11 cellular contexts compared by ENCODE assay signal in the genomic region with DNA sequence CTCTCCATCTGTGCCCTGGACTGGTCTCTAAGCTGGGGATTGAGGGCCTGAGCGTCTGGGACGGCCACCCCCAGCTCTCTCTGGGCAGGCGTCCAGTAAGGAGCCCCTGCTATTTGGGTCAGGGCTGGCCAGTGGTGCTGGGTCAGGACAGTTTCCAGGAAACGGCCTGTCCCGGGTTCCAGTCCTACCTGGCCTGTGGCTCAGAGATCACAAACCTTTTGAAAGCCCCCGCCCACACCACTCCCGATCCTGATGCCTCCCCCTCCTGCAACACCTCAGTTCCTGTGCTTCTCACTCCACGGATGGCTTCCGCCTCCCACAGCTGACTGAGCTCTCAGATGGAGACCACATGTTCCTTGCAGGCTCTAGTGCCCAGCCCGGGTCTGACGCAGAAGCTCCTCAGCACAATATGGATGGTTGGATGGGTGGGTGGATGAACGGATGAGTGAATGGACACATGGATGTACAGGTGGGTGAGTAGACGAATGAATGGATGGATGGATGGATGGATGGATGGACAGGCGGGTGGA.
DNase-seq lines count a peak whose midpoint lies in the region; ATAC-seq and TF ChIP-seq lines count a peak whose summit lies in the region.
"Had no signal": no experiment of that assay in that cellular context is flagged by ENCODE, and none has a peak within 500 bp of the region (broad histone marks: within the 10 kb centered on the region; RNA-seq: fewer than 3 reads in every experiment).

No MANE protein-coding gene starts in this region.

- no peak overlapping the region for H3K4me3 Mint-ChIP-seq in effector memory CD8-positive, alpha-beta T cell
- H3K4me3 Mint-ChIP-seq in natural killer cell treated with Interleukin-12 subunit alpha and Interleukin-12 subunit beta and Interleukin-15 and Interleukin-18, amount 100 ng/mL, for 72 hours: no peak overlapping the region

- in situ Hi-C loops in GM13976 (cut with MboI; ENCODE audit: low sequenced_read_pairs, unreplicated experiment): no loop called here

- no peak overlapping the region for H3K4me3 ChIP-seq in cardiac muscle cell
- no peak overlapping the region for H3K4me3 ChIP-seq in upper lobe of right lung

- TF ChIP-seq CTCF in cardiac muscle cell (IDR thresholded peaks at IDR 0.05; ENCODE audit: low read depth, low read length): no peak
- TF ChIP-seq CTCF in upper lobe of right lung (IDR thresholded peaks at IDR 0.05): no peak
- TF ChIP-seq CTCF in GM13976 (IDR thresholded peaks at IDR 0.05; ENCODE audit: borderline replicate concordance, control extremely low read depth, extremely low read depth, insufficient read depth, missing control alignments): no peak

- H3K27ac ChIP-seq in cardiac muscle cell (peak overlapping the region; percentile 77), upper lobe of right lung (peak overlapping the region; percentile 81)

- no peaks in the 10 kb centered on the region for H3K27me3 Mint-ChIP-seq in effector memory CD8-positive, alpha-beta T cell
- no peaks in the 10 kb centered on the region for H3K27me3 Mint-ChIP-seq in natural killer cell treated with Interleukin-12 subunit alpha and Interleukin-12 subunit beta and Interleukin-15 and Interleukin-18, amount 100 ng/mL, for 72 hours

- H3K9me3 Mint-ChIP-seq in effector memory CD8-positive, alpha-beta T cell: peaks cover 0 to 8% of the 10 kb centered on the region in 2 donors
- peaks cover 11% of the 10 kb centered on the region for H3K9me3 Mint-ChIP-seq in natural killer cell treated with Interleukin-12 subunit alpha and Interleukin-12 subunit beta and Interleukin-15 and Interleukin-18, amount 100 ng/mL, for 72 hours

- H3K9me3 ChIP-seq in cardiac muscle cell (ENCODE audit: low read depth) (no peaks in the 10 kb centered on the region), upper lobe of right lung (no peaks in the 10 kb centered on the region)

- H3K27me3 ChIP-seq in cardiac muscle cell: no peaks in the 10 kb centered on the region
- no peaks in the 10 kb centered on the region for H3K27me3 ChIP-seq in upper lobe of right lung

- peaks cover 22 to 40% of the 10 kb centered on the region in 2 donors for H3K4me1 Mint-ChIP-seq in effector memory CD8-positive, alpha-beta T cell (ENCODE audit: low read depth in 2 of 2)
- peaks cover 25 to 38% of the 10 kb centered on the region in 2 donors for H3K4me1 Mint-ChIP-seq in natural killer cell treated with Interleukin-12 subunit alpha and Interleukin-12 subunit beta and Interleukin-15 and Interleukin-18, amount 100 ng/mL, for 72 hours (ENCODE audit: low read depth in 2 of 2)

- ATAC-seq in effector memory CD8-positive, alpha-beta T cell (replicated peaks): no peak
- no peak for ATAC-seq in natural killer cell treated with Interleukin-12 subunit alpha and Interleukin-12 subunit beta and Interleukin-15 and Interleukin-18, amount 100 ng/mL, for 72 hours
- ATAC-seq in upper lobe of right lung: peak; percentile 6
- ATAC-seq: SK-N-SH treated with all-trans-retinoic acid at 6 μM for 48 hours had no signal

- intact Hi-C loops in cardiac septum (cut with DNase I): no loop called here
- intact Hi-C loops in upper lobe of right lung (cut with DNase I): no loop called here

- DNase-seq in cardiac muscle cell (ENCODE audit: low read depth in 1 of 2, low spot score in 1 of 2) (no peak), cardiac septum (ENCODE audit: low spot score) (no peak), upper lobe of right lung (peak; percentile 62), T-helper 9 cell (no peak), GM13976 (ENCODE audit: low spot score) (no peak)
- DNase-seq in effector memory CD8-positive, alpha-beta T cell: no peak
- DNase-seq in natural killer cell treated with Interleukin-12 subunit alpha and Interleukin-12 subunit beta and Interleukin-15 and Interleukin-18, amount 100 ng/mL, for 72 hours (ENCODE audit: low spot score): no peak
- DNase-seq in activated CD4-positive, CD25-positive, alpha-beta regulatory T cell treated with anti-CD3 and anti-CD28 coated beads, Interleukin-2, amount 50 U/mL, for 72 hours: no peak
- DNase-seq: head of caudate nucleus, Kasumi-1 had no signal

- peaks cover 26% of the 10 kb centered on the region for H3K36me3 Mint-ChIP-seq in effector memory CD8-positive, alpha-beta T cell (ENCODE audit: insufficient read depth)
- H3K36me3 Mint-ChIP-seq in natural killer cell treated with Interleukin-12 subunit alpha and Interleukin-12 subunit beta and Interleukin-15 and Interleukin-18, amount 100 ng/mL, for 72 hours: no peaks in the 10 kb centered on the region

- H3K36me3 ChIP-seq in cardiac muscle cell: no peaks in the 10 kb centered on the region
- no peaks in the 10 kb centered on the region for H3K36me3 ChIP-seq in upper lobe of right lung

- H3K4me1 ChIP-seq in cardiac muscle cell (ENCODE audit: low read depth): peaks cover 19% of the 10 kb centered on the region
- H3K4me1 ChIP-seq in upper lobe of right lung: peaks cover 16% of the 10 kb centered on the region

- peak overlapping the region; percentile 93 to 95 for H3K27ac Mint-ChIP-seq in effector memory CD8-positive, alpha-beta T cell
- peak overlapping the region; percentile 38 to 72 for H3K27ac Mint-ChIP-seq in natural killer cell treated with Interleukin-12 subunit alpha and Interleukin-12 subunit beta and Interleukin-15 and Interleukin-18, amount 100 ng/mL, for 72 hours
